Comparison of ENCODE assay signal across 10 cellular contexts in the genomic region with DNA sequence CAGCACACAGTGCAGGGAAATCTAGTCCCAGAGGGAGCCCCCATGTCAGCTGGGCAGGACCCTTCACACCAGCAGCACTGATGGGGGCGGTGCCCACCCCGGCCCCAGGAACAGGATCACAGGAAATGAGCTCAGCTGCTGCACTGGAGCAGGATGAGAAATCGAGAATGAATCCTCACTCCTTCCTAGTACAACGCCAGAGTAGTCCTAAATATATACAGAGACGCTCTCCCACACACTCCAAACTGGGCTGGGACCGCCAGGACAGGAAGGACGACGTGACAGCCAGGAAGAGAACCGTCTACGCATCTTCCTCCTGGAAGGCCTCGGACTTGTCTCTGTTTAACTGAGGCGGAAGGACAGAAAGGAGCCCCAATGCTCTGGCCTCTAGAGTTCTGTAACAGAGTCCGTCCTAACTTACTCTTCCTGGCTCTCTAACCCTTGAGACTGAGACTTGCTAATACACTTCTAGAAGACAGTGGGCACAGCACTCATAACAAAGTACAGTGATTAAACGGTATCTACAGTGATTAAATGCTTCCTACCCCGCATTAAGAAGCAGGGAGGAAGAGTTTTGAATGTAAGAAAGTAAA. TPM values are rescaled to one million over a fixed set of nuclear protein-coding genes. Genes with fewer than 3 reads are reported as not detected.
DNase-seq lines count a peak whose midpoint lies in the region; ATAC-seq, FAIRE-seq and TF ChIP-seq lines count a peak whose summit lies in the region.
"Had no signal": no experiment of that assay in that cellular context is flagged by ENCODE, and none has a peak within 500 bp of the region (broad histone marks: within the 10 kb centered on the region; RNA-seq: fewer than 3 reads in every experiment).

No MANE protein-coding gene starts in this region.

- peaks cover 4% of the 10 kb centered on the region; the same call in 1 of the 2 replicates for H3K36me3 Mint-ChIP-seq in HFFc6 (ENCODE audit: low read depth)

- TF ChIP-seq CTCF in HFFc6 (IDR thresholded peaks at IDR 0.05) (no peak), right atrium auricular region (IDR thresholded peaks at IDR 0.05) (no peak)

- H3K4me1 Mint-ChIP-seq in HFFc6 (ENCODE audit: low read depth) = peaks cover 53% of the 10 kb centered on the region

- H3K4me1 ChIP-seq in adipocyte (ENCODE audit: control insufficient read depth, insufficient read depth, low read length) = peaks cover 54% of the 10 kb centered on the region
- H3K4me1 ChIP-seq in right atrium auricular region = peaks cover 0 to 48% of the 10 kb centered on the region in 2 donors

- no peak for ATAC-seq in HG02852 (IDR thresholded peaks at IDR 0.05; ENCODE audit: unreplicated experiment)
- ATAC-seq: HCT116 had no signal

- H3K27ac ChIP-seq in right atrium auricular region (peak overlapping the region; percentile 13 to 56), skin epidermis (peak overlapping the region in 11 of 21 experiments; percentile 5 to 59 (median 33))

- DNase-seq in HFFc6 = peak; percentile 40
- peak; percentile 44 for DNase-seq in adipocyte (ENCODE audit: low read depth)
- no peak for DNase-seq in right atrium auricular region (ENCODE audit: low spot score)
- no peak for DNase-seq in GM19239 (ENCODE audit: insufficient read length, low spot score)
- no peak for DNase-seq in NOMO-1 treated with dmso at 0.1 percent for 144 hours (lab: John Stamatoyannopoulos, UW; ENCODE audit: unreplicated experiment)
- DNase-seq in T-helper 9 cell = no peak
- DNase-seq: activated naive CD4-positive, alpha-beta T cell treated with Interleukin-2 at 50 U/mL for 16 hours had no signal

- peak overlapping the region; percentile 67 for H3K4me3 ChIP-seq in adipocyte (ENCODE audit: low read length)
- no peak overlapping the region for H3K4me3 ChIP-seq in right atrium auricular region
- H3K4me3 ChIP-seq in skin epidermis = no peak overlapping the region

- H3K27me3 ChIP-seq in adipocyte (replicated peaks; ENCODE audit: control insufficient read depth, insufficient read depth, low read length) = no peaks in the 10 kb centered on the region
- no peaks in the 10 kb centered on the region for H3K27me3 ChIP-seq in right atrium auricular region

- H3K9me3 Mint-ChIP-seq in HFFc6 = no peaks in the 10 kb centered on the region

- peak overlapping the region; percentile 67 for H3K9ac ChIP-seq in adipocyte (ENCODE audit: low read length)

- no peak for FAIRE-seq in GM19239 (lab: Jason Lieb, UNC)

- peaks cover 2% of the 10 kb centered on the region for H3K27me3 Mint-ChIP-seq in HFFc6 (ENCODE audit: insufficient read depth)

- H3K9me3 ChIP-seq in adipocyte (ENCODE audit: control insufficient read depth, low read length) (no peaks in the 10 kb centered on the region), right atrium auricular region (no peaks in the 10 kb centered on the region)

- peak overlapping the region; percentile 98 for H3K27ac Mint-ChIP-seq in HFFc6

- H3K4me3 Mint-ChIP-seq in HFFc6 = peak overlapping the region; percentile 83

- H3K36me3 ChIP-seq in adipocyte (ENCODE audit: control insufficient read depth, insufficient read depth, low read length, severe bottlenecking) = no peaks in the 10 kb centered on the region
- no peaks in the 10 kb centered on the region for H3K36me3 ChIP-seq in right atrium auricular region

RNA-seq across cellular contexts. Expression of gene CDC42BPB, which starts 33.4 kb away (rescaled TPM):
- total RNA-seq in HFFc6 (2021; fragmentation: NEBNext Ultra II Directional; extraction: Animal tissue kit (Norgen Biotek cat#: 25700)) = 10 to 100 TPM; 73.7 to 85.1 (median 79.9) TPM
- total RNA-seq in right atrium auricular region = 10 to 100 TPM; 68.0 to 83.4 TPM

Comparison
In these comparisons a context has a peak if more than half of its experiments do, and no peak if none do; other contexts are left out.
1. DNase-seq: peak in HFFc6 (single experiment) and adipocyte (single experiment); none in right atrium auricular region (single experiment), GM19239 (single experiment), NOMO-1 treated with dmso at 0.1 percent for 144 hours (single experiment) and T-helper 9 cell (single experiment).